ENCODE assay signal across 13 cellular contexts in genomic region chr4:89026542-89026941, GRCh38. TPM values are rescaled to one million over a fixed set of nuclear protein-coding genes. Genes with fewer than 3 reads are reported as not detected.
DNase-seq lines count a peak whose midpoint lies in the region; ATAC-seq and TF ChIP-seq lines count a peak whose summit lies in the region.
"Had no signal": no experiment of that assay in that cellular context is flagged by ENCODE, and none has a peak within 500 bp of the region (broad histone marks: within the 10 kb centered on the region; RNA-seq: fewer than 3 reads in every experiment).

No MANE protein-coding gene starts in this region.

- no peak overlapping the region for H2BK5ac ChIP-seq in mesendoderm (ENCODE audit: low read length)

- no peak overlapping the region for H2AK5ac ChIP-seq in mesendoderm (ENCODE audit: low read length)

- H3K27me3 ChIP-seq in mesendoderm (ENCODE audit: insufficient read depth, low read length, poor library complexity) = no peaks in the 10 kb centered on the region

- no peak overlapping the region for H2BK120ac ChIP-seq in mesendoderm (ENCODE audit: low read depth, low read length)

- ATAC-seq in WTC11 = no peak
- ATAC-seq: HCT116 had no signal

- H3K4me3 Mint-ChIP-seq in WTC11 = no peak overlapping the region
- H3K4me3 Mint-ChIP-seq: B cell; CD4-positive, alpha-beta T cell had no signal

- H3K4me1 ChIP-seq in HEK293 (ENCODE audit: control insufficient read depth, insufficient read depth, low read length) (no peaks in the 10 kb centered on the region), mesendoderm (ENCODE audit: control insufficient read depth, low read depth, low read length) (no peaks in the 10 kb centered on the region)

- H3K56ac ChIP-seq in mesendoderm (ENCODE audit: low read length) = no peak overlapping the region

- CTCF ChIA-PET in HEK293 (lab: Yijun Ruan, JAX) (no interaction called here), WTC11 (lab: Charles Lee) (no interaction called here)

- no peaks in the 10 kb centered on the region for H3K9me3 Mint-ChIP-seq in WTC11
- H3K9me3 Mint-ChIP-seq: CD4-positive, alpha-beta T cell had no signal

- no peaks in the 10 kb centered on the region for H3K36me3 Mint-ChIP-seq in WTC11

- no peak overlapping the region for H3K27ac ChIP-seq in HEK293 (ENCODE audit: extremely low read depth, low read depth, low read length)
- H3K27ac ChIP-seq in mesendoderm (ENCODE audit: low read depth, low read length) = no peak overlapping the region

- H3K23ac ChIP-seq in mesendoderm (ENCODE audit: low read length) = no peak overlapping the region

- H4K5ac ChIP-seq in mesendoderm (ENCODE audit: low read length) = no peak overlapping the region

- no peak overlapping the region for H4K8ac ChIP-seq in mesendoderm (ENCODE audit: low read depth, low read length)

- no peak overlapping the region for H3K9ac ChIP-seq in mesendoderm (ENCODE audit: low read length)

- no peaks in the 10 kb centered on the region for H3K79me2 ChIP-seq in mesendoderm (ENCODE audit: control insufficient read depth, insufficient read depth, low read length)

- no peaks in the 10 kb centered on the region for H3K9me3 ChIP-seq in HEK293 (ENCODE audit: control insufficient read depth, insufficient read depth, low read depth, low read length)

- H3K18ac ChIP-seq in mesendoderm (ENCODE audit: low read length) = no peak overlapping the region

- peaks cover 2% of the 10 kb centered on the region for H3K79me1 ChIP-seq in mesendoderm (ENCODE audit: low read length)

- no peak overlapping the region for H3K4ac ChIP-seq in mesendoderm (ENCODE audit: low read depth, low read length)

- no CpG with 5 or more reads among the region's 3 CpGs for WGBS in mesendoderm (ENCODE audit: extremely low coverage, insufficient coverage, low lambda C conversion rate)

- H2BK15ac ChIP-seq in mesendoderm (replicated peaks; ENCODE audit: low read depth) = no peak overlapping the region

- TF ChIP-seq CTCF in HEK293 (tag by site-specific recombination; IDR thresholded peaks at IDR 0.05) = no peak
- TF ChIP-seq CTCF in WTC11 (IDR thresholded peaks at IDR 0.05) = no peak

- H3K4me1 Mint-ChIP-seq in WTC11 = no peaks in the 10 kb centered on the region
- H3K4me1 Mint-ChIP-seq: B cell had no signal

- no peaks in the 10 kb centered on the region; a peak in 1 of 3 replicates for H3K36me3 ChIP-seq in HEK293 (ENCODE audit: control insufficient read depth in 2 of 2, insufficient read depth in 1 of 2, low read length in 2 of 2)
- H3K36me3 ChIP-seq in mesendoderm (ENCODE audit: control insufficient read depth, insufficient read depth, low read length) = no peaks in the 10 kb centered on the region

- POLR2A ChIA-PET in HEK293 (lab: Yijun Ruan, JAX) = no interaction called here
- POLR2A ChIA-PET in WTC11 (lab: Charles Lee) = no interaction called here

- no peak overlapping the region for H3K4me3 ChIP-seq in HEK293 (ENCODE audit: low read depth, low read length)
- no peak overlapping the region for H3K4me3 ChIP-seq in mesendoderm (ENCODE audit: low read length)

- H3K4me2 ChIP-seq in mesendoderm (ENCODE audit: low read length) = no peak overlapping the region

- 0 out of 2 replicates have a peak overlapping the region, but pooled peaks have one; percentile 52 for H3K27ac Mint-ChIP-seq in WTC11
- H3K27ac Mint-ChIP-seq: B cell; CD4-positive, alpha-beta T cell had no signal

- DNase-seq in activated T-cell treated with anti-CD3 and anti-CD28 coated beads for 48 hours (ENCODE audit: low read depth) (peak; percentile 1), WTC11 (ENCODE audit: low spot score) (no peak), mesendoderm (peak; percentile 57), HCEC 1CT (no peak), NOMO-1 treated with dmso at 0.1 percent for 144 hours (lab: John Stamatoyannopoulos, UW; ENCODE audit: unreplicated experiment) (no peak)
- no peak for DNase-seq in activated T-cell treated with anti-CD3 and anti-CD28 coated beads, Interleukin-2, amount 50 U/mL, for 48 hours
- DNase-seq: C1 segment of cervical spinal cord; Calu3; CD4-positive, alpha-beta T cell; DMS 273 treated with DMSO at 0.1 percent for 48 hours had no signal

- no peaks in the 10 kb centered on the region for H3K27me3 Mint-ChIP-seq in WTC11 (ENCODE audit: low read depth)
- H3K27me3 Mint-ChIP-seq: CD4-positive, alpha-beta T cell had no signal

TF ChIP-seq in HEK293, 187 proteins besides CTCF, POLR2A, EP300 and RAD21:
- TF ChIP-seq ZNF132 (tag by site-specific recombination; IDR thresholded peaks at IDR 0.05; ENCODE audit: borderline replicate concordance) (no peak), MZF1 (tag by site-specific recombination; IDR thresholded peaks at IDR 0.05; ENCODE audit: borderline replicate concordance) (peak; percentile 69; the same call in 1 of the 2 replicates)

TF ChIP-seq in WTC11, 78 proteins besides CTCF, POLR2A, EP300 and RAD21:
- TF ChIP-seq E2F1 (CRISPR knock-in tag; IDR thresholded peaks at IDR 0.05) (no peak), ZNF121 (CRISPR knock-in tag; IDR thresholded peaks at IDR 0.05) (no peak), SMAD3 (CRISPR knock-in tag; IDR thresholded peaks at IDR 0.05; ENCODE audit: borderline replicate concordance) (no peak), FOXK1 (CRISPR knock-in tag; IDR thresholded peaks at IDR 0.05) (no peak), PREB (CRISPR knock-in tag; IDR thresholded peaks at IDR 0.05; ENCODE audit: borderline replicate concordance) (no peak), NR1H2 (CRISPR knock-in tag; IDR thresholded peaks at IDR 0.05) (no peak), ZNF263 (CRISPR knock-in tag; IDR thresholded peaks at IDR 0.05; ENCODE audit: low read depth) (no peak), SP1 (CRISPR knock-in tag; conservative IDR thresholded peaks at IDR 0.05) (no peak), JUN (CRISPR knock-in tag; IDR thresholded peaks at IDR 0.05) (no peak), CBFB (CRISPR knock-in tag; IDR thresholded peaks at IDR 0.05; ENCODE audit: low read depth) (no peak), FOXJ3 (CRISPR knock-in tag; IDR thresholded peaks at IDR 0.05; ENCODE audit: borderline replicate concordance) (no peak), NR3C1 (CRISPR knock-in tag; conservative IDR thresholded peaks at IDR 0.05; ENCODE audit: low read depth) (no peak), ZNF512 (CRISPR knock-in tag; IDR thresholded peaks at IDR 0.05; ENCODE audit: borderline replicate concordance) (no peak), ATF2 (CRISPR knock-in tag; IDR thresholded peaks at IDR 0.05; ENCODE audit: borderline replicate concordance, low read depth) (no peak), EMX1 (CRISPR knock-in tag; IDR thresholded peaks at IDR 0.05) (no peak), RORB (CRISPR knock-in tag; IDR thresholded peaks at IDR 0.05) (no peak), CREM (CRISPR knock-in tag; IDR thresholded peaks at IDR 0.05) (no peak), OVOL2 (CRISPR knock-in tag; IDR thresholded peaks at IDR 0.05; ENCODE audit: borderline replicate concordance) (no peak), TP53 (CRISPR knock-in tag; IDR thresholded peaks at IDR 0.05) (no peak)

RNA-seq across cellular contexts. Expression of gene FAM13A, which starts 30.4 kb away (rescaled TPM):
- total RNA-seq in WTC11 (2021) = 14.6 to 17.8 TPM (median 16.5 TPM) in 3 replicates
- 9.0 TPM for polyA plus RNA-seq in mesendoderm (2013, experiment 1 of 2)
- polyA plus RNA-seq in mesendoderm (2013, experiment 2 of 2) = 9.4 TPM

Comparison
In these comparisons a context has a peak if more than half of its experiments do, and no peak if none do; other contexts are left out.
1. DNase-seq: peak in activated T-cell treated with anti-CD3 and anti-CD28 coated beads for 48 hours (single experiment) and mesendoderm (single experiment); none in activated T-cell treated with anti-CD3 and anti-CD28 coated beads, Interleukin-2, amount 50 U/mL, for 48 hours (0 of 2), WTC11 (single experiment), HCEC 1CT (single experiment) and NOMO-1 treated with dmso at 0.1 percent for 144 hours (single experiment).